ENCODE assay signal across 7 cellular contexts in the genomic region with DNA sequence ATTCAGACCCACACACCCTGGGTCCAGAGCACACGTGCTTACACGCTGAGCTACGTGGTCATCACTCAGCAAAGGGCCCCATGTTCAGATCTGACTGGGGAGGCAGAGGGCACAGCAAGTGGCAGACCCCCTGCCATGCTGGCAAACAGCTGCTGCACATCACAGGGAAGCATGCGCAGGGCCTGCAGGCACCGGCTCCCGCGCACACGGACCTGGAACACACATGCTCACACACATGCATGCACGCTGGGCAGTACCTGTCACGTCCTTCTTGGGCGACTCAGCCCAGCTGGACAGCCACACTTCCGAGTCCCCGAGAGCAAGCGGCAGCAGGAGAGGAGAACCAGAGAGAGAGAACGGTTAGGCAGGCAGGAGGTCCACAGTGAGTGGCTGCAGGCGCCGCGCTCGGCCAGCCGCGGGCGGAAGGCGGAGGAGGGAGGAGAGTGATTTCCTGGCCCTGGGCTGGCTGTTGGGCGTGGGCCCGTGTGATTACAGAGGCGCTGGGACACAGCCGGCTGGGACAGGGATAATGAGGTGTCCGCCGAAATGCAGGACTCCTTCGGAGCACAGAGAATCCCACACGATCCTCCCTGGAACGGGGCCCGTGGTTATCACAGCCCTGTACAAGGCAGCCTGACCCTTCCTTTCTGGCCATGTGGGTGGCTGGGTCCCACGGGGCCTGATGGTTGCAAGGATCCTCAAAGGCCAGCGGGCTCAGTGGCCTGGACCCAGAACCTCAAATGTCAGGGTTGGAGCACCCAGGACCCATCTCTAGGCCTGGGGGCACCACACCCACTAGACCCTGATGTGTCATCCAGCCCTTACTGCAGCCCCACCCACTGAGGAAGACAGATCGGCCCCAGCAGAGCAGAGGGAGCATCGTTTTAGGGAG.
A peak's percentile ranks its signal among the peaks of the same experiment; 100 is the strongest.
DNase-seq lines count a peak whose midpoint lies in the region; ATAC-seq, FAIRE-seq and TF ChIP-seq lines count a peak whose summit lies in the region.

No MANE protein-coding gene starts in this region.

- no peaks in the 10 kb centered on the region for H3K27me3 ChIP-seq in keratinocyte (ENCODE audit: control insufficient read depth, extremely low read depth, insufficient read depth, low read length)

- no peak overlapping the region for H3K9ac ChIP-seq in keratinocyte (ENCODE audit: control insufficient read depth, extremely low read depth, insufficient read depth, low read length)

- FAIRE-seq in H54 (lab: Jason Lieb, UNC) (no peak), keratinocyte (lab: Jason Lieb, UNC) (peak; percentile 13)

- no peak overlapping the region for H3K27ac ChIP-seq in keratinocyte (ENCODE audit: control insufficient read depth, insufficient read depth, low read length)

- TF ChIP-seq CTCF in keratinocyte (optimal IDR thresholded peaks at IDR 0.05 in 1 of 3, IDR thresholded peaks at IDR 0.05 in 1 of 3, conservative IDR thresholded peaks at IDR 0.05 in 1 of 3; ENCODE audit: extremely low read depth in 1 of 3, insufficient read depth in 2 of 3, low read length in 3 of 3): no peak

- no peak for DNase-seq in H54 (ENCODE audit: insufficient read length, low spot score)
- DNase-seq in activated naive CD4-positive, alpha-beta T cell treated with anti-CD3 and anti-CD28 coated beads, Interleukin-2, amount 50 U/mL, for 72 hours (ENCODE audit: low spot score in 2 of 2): no peak
- no peak for DNase-seq in keratinocyte (ENCODE audit: low read depth, low spot score)
- no peak for DNase-seq in stimulated activated naive CD8-positive, alpha-beta T cell treated with anti-CD3 and anti-CD28 coated beads, Interleukin-15, amount 100 ng/mL, for 72 hours
- no peak for DNase-seq in germinal center (ENCODE audit: low spot score)
- DNase-seq in activated gamma-delta T cell (lab: John Stamatoyannopoulos, UW): no peak
- no peak for DNase-seq in activated CD8-positive, alpha-beta memory T cell treated with anti-CD3 and anti-CD28 coated beads for 24 hours

- ATAC-seq in activated naive CD4-positive, alpha-beta T cell treated with anti-CD3 and anti-CD28 coated beads, Interleukin-2, amount 50 U/mL, for 72 hours: peak; percentile 47 to 69
- peak; percentile 64 for ATAC-seq in stimulated activated naive CD8-positive, alpha-beta T cell treated with anti-CD3 and anti-CD28 coated beads, Interleukin-15, amount 100 ng/mL, for 72 hours

- peaks cover 17% of the 10 kb centered on the region for H4K20me1 ChIP-seq in keratinocyte (ENCODE audit: control insufficient read depth, extremely low read depth, insufficient read depth, low read length)

- no peaks in the 10 kb centered on the region for H3K9me3 ChIP-seq in keratinocyte (ENCODE audit: control insufficient read depth, low read depth, low read length)

- H3K79me2 ChIP-seq in keratinocyte (ENCODE audit: control insufficient read depth, insufficient read depth, low read length): peaks cover 54% of the 10 kb centered on the region

- no peak overlapping the region for H3K4me3 ChIP-seq in keratinocyte (ENCODE audit: control insufficient read depth in 2 of 3, extremely low read depth in 1 of 3, insufficient read depth in 2 of 3, low read depth in 1 of 3, low read length in 3 of 3)

- no peaks in the 10 kb centered on the region for H3K36me3 Mint-ChIP-seq in activated naive CD4-positive, alpha-beta T cell treated with anti-CD3 and anti-CD28 coated beads, Interleukin-2, amount 50 U/mL, for 72 hours

- dilution Hi-C loops in keratinocyte (cut with MboI; ENCODE audit: extremely low pct_ligation_motif_present, low sequenced_read_pairs): no loop called here

- peaks cover 55 to 60% of the 10 kb centered on the region in 2 experiments for H3K36me3 ChIP-seq in keratinocyte (ENCODE audit: control insufficient read depth in 2 of 2, extremely low read depth in 1 of 2, insufficient read depth in 2 of 2, low read length in 2 of 2)

- H2AFZ ChIP-seq in keratinocyte (ENCODE audit: control insufficient read depth, low read length): no peak overlapping the region

- H3K9me3 Mint-ChIP-seq in activated naive CD4-positive, alpha-beta T cell treated with anti-CD3 and anti-CD28 coated beads, Interleukin-2, amount 50 U/mL, for 72 hours: no peaks in the 10 kb centered on the region
- no peaks in the 10 kb centered on the region for H3K9me3 Mint-ChIP-seq in stimulated activated naive CD8-positive, alpha-beta T cell treated with anti-CD3 and anti-CD28 coated beads, Interleukin-15, amount 100 ng/mL, for 72 hours

- 0 out of 2 replicates have a peak, but pooled peaks have one; percentile 22 for TF ChIP-seq POLR2A in H54 (IDR thresholded peaks at IDR 0.05; ENCODE audit: low read depth, low read length)

- H3K9me1 ChIP-seq in keratinocyte (ENCODE audit: control insufficient read depth, extremely low read depth, insufficient read depth, low read length): peaks cover 6% of the 10 kb centered on the region

- H3K27me3 Mint-ChIP-seq in stimulated activated naive CD8-positive, alpha-beta T cell treated with anti-CD3 and anti-CD28 coated beads, Interleukin-15, amount 100 ng/mL, for 72 hours: peaks cover 8% of the 10 kb centered on the region

- H3K4me1 ChIP-seq in keratinocyte (ENCODE audit: control insufficient read depth, extremely low read depth, insufficient read depth, low read length): peaks cover 13% of the 10 kb centered on the region

- peaks cover 34% of the 10 kb centered on the region for H3K4me1 Mint-ChIP-seq in stimulated activated naive CD8-positive, alpha-beta T cell treated with anti-CD3 and anti-CD28 coated beads, Interleukin-15, amount 100 ng/mL, for 72 hours

- H3K4me3 Mint-ChIP-seq in stimulated activated naive CD8-positive, alpha-beta T cell treated with anti-CD3 and anti-CD28 coated beads, Interleukin-15, amount 100 ng/mL, for 72 hours: peak overlapping the region; percentile 69 to 82

- H3K27ac Mint-ChIP-seq in activated naive CD4-positive, alpha-beta T cell treated with anti-CD3 and anti-CD28 coated beads, Interleukin-2, amount 50 U/mL, for 72 hours: peak overlapping the region in 1 of 2 donors; percentile 55
- peak overlapping the region; percentile 23 to 39 for H3K27ac Mint-ChIP-seq in stimulated activated naive CD8-positive, alpha-beta T cell treated with anti-CD3 and anti-CD28 coated beads, Interleukin-15, amount 100 ng/mL, for 72 hours

- no peak overlapping the region for H3K4me2 ChIP-seq in keratinocyte (ENCODE audit: control insufficient read depth, extremely low read depth, insufficient read depth, low read depth, low read length)
